In genomic region chr5:71632168-71632567, GRCh38 we compare ENCODE assay signal across 20 cellular contexts.
"Had no signal": no experiment of that assay in that cellular context is flagged by ENCODE, and none has a peak within 500 bp of the region (broad histone marks: within the 10 kb centered on the region; RNA-seq: fewer than 3 reads in every experiment).

No MANE protein-coding gene starts in this region.

- DNase-seq: effector memory CD8-positive, alpha-beta T cell; gastrocnemius medialis; immature natural killer cell; left colon; mucosa of descending colon; naive thymus-derived CD8-positive, alpha-beta T cell; sigmoid colon; stimulated activated CD4-positive, alpha-beta T cell treated with anti-CD3 and anti-CD28 coated beads, Interleukin-2, amount 100 ng/mL, for 24 hours; stimulated activated naive CD4-positive, alpha-beta T cell treated with Interleukin-2 at 50 U/mL for 16 hours; thyroid gland; uterus had no signal

- H3K27me3 Mint-ChIP-seq: dendritic cell treated with granulocyte-macrophage colony-stimulating factor and Interleukin-4, amounts not matched to agents 40 ng/mL and 50 ng/mL, for 4 days; effector memory CD8-positive, alpha-beta T cell; naive thymus-derived CD8-positive, alpha-beta T cell; type B pancreatic cell had no signal

- H3K4me3 ChIP-seq: esophagus muscularis mucosa, gastrocnemius medialis, mucosa of descending colon, sigmoid colon, skin epidermis, suprapubic skin, thyroid gland, uterus had no signal

- H3K9me3 ChIP-seq: esophagus muscularis mucosa, gastrocnemius medialis, mucosa of descending colon, neutrophil, sigmoid colon, suprapubic skin, thyroid gland, uterus had no signal

- H3K27ac Mint-ChIP-seq: dendritic cell treated with granulocyte-macrophage colony-stimulating factor and Interleukin-4, amounts not matched to agents 40 ng/mL and 50 ng/mL, for 4 days; effector memory CD8-positive, alpha-beta T cell; immature natural killer cell; type B pancreatic cell had no signal

- H3K36me3 ChIP-seq: thyroid gland, uterus had no signal

- ATAC-seq: effector memory CD8-positive, alpha-beta T cell; gastrocnemius medialis; left colon; mucosa of descending colon; naive thymus-derived CD8-positive, alpha-beta T cell had no signal

- H3K4me1 Mint-ChIP-seq: immature natural killer cell had no signal

- H3K27ac ChIP-seq: epithelial cell of prostate, esophagus muscularis mucosa, gastrocnemius medialis, neutrophil, sigmoid colon, skin epidermis, suprapubic skin, thyroid gland, uterus had no signal

- H3K4me3 Mint-ChIP-seq: dendritic cell treated with granulocyte-macrophage colony-stimulating factor and Interleukin-4, amounts not matched to agents 40 ng/mL and 50 ng/mL, for 4 days; effector memory CD8-positive, alpha-beta T cell; immature natural killer cell; naive thymus-derived CD8-positive, alpha-beta T cell; type B pancreatic cell had no signal

- H3K9me3 Mint-ChIP-seq: dendritic cell treated with granulocyte-macrophage colony-stimulating factor and Interleukin-4, amounts not matched to agents 40 ng/mL and 50 ng/mL, for 4 days; effector memory CD8-positive, alpha-beta T cell; immature natural killer cell had no signal

- H3K4me1 ChIP-seq: gastrocnemius medialis, suprapubic skin, uterus had no signal

- FAIRE-seq: colon, keratinocyte had no signal

- H3K27me3 ChIP-seq: esophagus muscularis mucosa, gastrocnemius medialis, neutrophil, sigmoid colon, suprapubic skin, thyroid gland, uterus had no signal
